In genomic region chr12:8995021-8995775, GRCh38 we compare ENCODE assay signal across 21 cellular contexts. TPM values are rescaled to one million over a fixed set of nuclear protein-coding genes. Genes with fewer than 3 reads are reported as not detected.
DNase-seq lines count a peak whose midpoint lies in the region; ATAC-seq, FAIRE-seq and TF ChIP-seq lines count a peak whose summit lies in the region.
"Had no signal": no experiment of that assay in that cellular context is flagged by ENCODE, and none has a peak within 500 bp of the region (broad histone marks: within the 10 kb centered on the region; RNA-seq: fewer than 3 reads in every experiment).

No MANE protein-coding gene starts in this region.

- no peak for DNase-seq in activated naive CD4-positive, alpha-beta T cell treated with Interleukin-2 at 50 U/mL for 16 hours
- DNase-seq in GM12891 (ENCODE audit: insufficient read length, low spot score) (no peak), H9 (no peak), G401 (ENCODE audit: low spot score) (no peak)
- no peak for DNase-seq in effector memory CD4-positive, alpha-beta T cell
- no peak for DNase-seq in natural killer cell treated with Interleukin-12 subunit alpha and Interleukin-12 subunit beta and Interleukin-15 and Interleukin-18, amount 100 ng/mL, for 72 hours (ENCODE audit: low spot score)
- DNase-seq: DMS 273 treated with DMSO at 0.1 percent for 48 hours, DND-41, Karpas-422, NCI-H1417 treated with DMSO at 0.1 percent for 48 hours, NCI-H2029 treated with DMSO at 0.1 percent for 48 hours, NCI-H2171 treated with DMSO at 0.1 percent for 48 hours, NCI-H446 treated with DMSO at 0.1 percent for 48 hours, NCI-H69 had no signal

- H3K79me2 ChIP-seq in H9 (ENCODE audit: insufficient read depth, low read length), result no peaks in the 10 kb centered on the region

- H2BK15ac ChIP-seq in H9 (ENCODE audit: low read depth, low read length), result no peak overlapping the region

- no peak overlapping the region for H3K14ac ChIP-seq in H9 (ENCODE audit: insufficient read depth, low read length)

- no peak overlapping the region for H4K5ac ChIP-seq in H9 (ENCODE audit: insufficient read length, low read depth, low read length)

- H3K27me3 ChIP-seq in effector memory CD4-positive, alpha-beta T cell (replicated peaks; ENCODE audit: control insufficient read depth, insufficient read depth, low read length, poor library complexity, severe bottlenecking), result no peaks in the 10 kb centered on the region
- H3K27me3 ChIP-seq in H9 (ENCODE audit: insufficient read depth, low read length), result no peaks in the 10 kb centered on the region
- H3K27me3 ChIP-seq: BLaER1 had no signal

- H2BK5ac ChIP-seq in H9 (ENCODE audit: insufficient read length, low read length), result no peak overlapping the region

- H3K9me3 Mint-ChIP-seq in activated naive CD4-positive, alpha-beta T cell treated with anti-CD3 and anti-CD28 coated beads, Interleukin-2, amount 50 U/mL, for 24 hours, result no peaks in the 10 kb centered on the region
- H3K9me3 Mint-ChIP-seq in natural killer cell treated with Interleukin-12 subunit alpha and Interleukin-12 subunit beta and Interleukin-15 and Interleukin-18, amount 100 ng/mL, for 72 hours, result no peaks in the 10 kb centered on the region
- H3K9me3 Mint-ChIP-seq in H9, result no peaks in the 10 kb centered on the region
- H3K9me3 Mint-ChIP-seq: IgD-negative memory B cell had no signal

- H3K36me3 ChIP-seq in effector memory CD4-positive, alpha-beta T cell (ENCODE audit: control insufficient read depth, insufficient read depth, low read length), result peaks cover under 1% of the 10 kb centered on the region
- H3K36me3 ChIP-seq: BLaER1, HAP-1 had no signal

- H2BK20ac ChIP-seq in H9 (ENCODE audit: low read depth, low read length, poor library complexity, severe bottlenecking), result no peak overlapping the region

- H3K4me2 ChIP-seq in H9 (ENCODE audit: insufficient read depth, insufficient read length, low read length), result no peak overlapping the region
- H3K4me2 ChIP-seq: BLaER1 had no signal

- no peak overlapping the region for H3T11ph ChIP-seq in H9 (ENCODE audit: low read length)

- peak overlapping the region; percentile 62 for H3K4me3 Mint-ChIP-seq in activated naive CD4-positive, alpha-beta T cell treated with anti-CD3 and anti-CD28 coated beads, Interleukin-2, amount 50 U/mL, for 24 hours
- peak overlapping the region; percentile 55 for H3K4me3 Mint-ChIP-seq in natural killer cell treated with Interleukin-12 subunit alpha and Interleukin-12 subunit beta and Interleukin-15 and Interleukin-18, amount 100 ng/mL, for 72 hours
- no peak overlapping the region for H3K4me3 Mint-ChIP-seq in H9

- in situ Hi-C loops in G401 (cut with HindIII; ENCODE audit: low sequenced_read_pairs), result no loop called here

- ATAC-seq in natural killer cell treated with Interleukin-12 subunit alpha and Interleukin-12 subunit beta and Interleukin-15 and Interleukin-18, amount 100 ng/mL, for 72 hours, result no peak
- ATAC-seq in HG03039 (IDR thresholded peaks at IDR 0.05; ENCODE audit: unreplicated experiment), result no peak
- ATAC-seq: Panc1 had no signal

- no peak overlapping the region for H2BK12ac ChIP-seq in H9 (ENCODE audit: insufficient read length, low read depth, low read length)

- peaks cover 5% of the 10 kb centered on the region for H3K4me1 ChIP-seq in effector memory CD4-positive, alpha-beta T cell (ENCODE audit: control insufficient read depth, insufficient read depth, low read length, poor library complexity, severe bottlenecking)
- peaks cover 3% of the 10 kb centered on the region; the same call in 1 of the 2 replicates for H3K4me1 ChIP-seq in H9 (ENCODE audit: insufficient read depth, low read length)
- H3K4me1 ChIP-seq: BLaER1, HAP-1 had no signal

- H4K91ac ChIP-seq in H9 (ENCODE audit: insufficient read length, low read depth, low read length), result no peak overlapping the region

- no peak overlapping the region for H4K8ac ChIP-seq in H9 (replicated peaks; ENCODE audit: insufficient read length, low read depth, low read length)

- no peaks in the 10 kb centered on the region for H4K20me1 ChIP-seq in H9 (ENCODE audit: control insufficient read depth, insufficient read depth, insufficient read length)
- H4K20me1 ChIP-seq: BLaER1 had no signal

- H3K4ac ChIP-seq in H9 (ENCODE audit: low read depth, low read length), result no peak overlapping the region

- H3K79me1 ChIP-seq in H9 (ENCODE audit: insufficient read depth, low read depth, low read length, poor library complexity, severe bottlenecking), result no peaks in the 10 kb centered on the region

- no CpG with 5 or more reads among the region's 4 CpGs for WGBS in H9 (ENCODE audit: extremely low coverage, insufficient read length, low lambda C conversion rate)

- peak overlapping the region; percentile 73 for H3K27ac Mint-ChIP-seq in activated naive CD4-positive, alpha-beta T cell treated with anti-CD3 and anti-CD28 coated beads, Interleukin-2, amount 50 U/mL, for 24 hours
- H3K27ac Mint-ChIP-seq in natural killer cell treated with Interleukin-12 subunit alpha and Interleukin-12 subunit beta and Interleukin-15 and Interleukin-18, amount 100 ng/mL, for 72 hours, result peak overlapping the region; percentile 64 to 79
- H3K27ac Mint-ChIP-seq in H9, result no peak overlapping the region

- H3K23me2 ChIP-seq in H9 (ENCODE audit: insufficient read length, low read depth, low read length, poor library complexity, severe bottlenecking), result no peaks in the 10 kb centered on the region

- no peak overlapping the region for H3K18ac ChIP-seq in H9 (ENCODE audit: insufficient read length, low read depth, low read length)

- no peaks in the 10 kb centered on the region for H3K27me3 Mint-ChIP-seq in activated naive CD4-positive, alpha-beta T cell treated with anti-CD3 and anti-CD28 coated beads, Interleukin-2, amount 50 U/mL, for 24 hours
- H3K27me3 Mint-ChIP-seq in natural killer cell treated with Interleukin-12 subunit alpha and Interleukin-12 subunit beta and Interleukin-15 and Interleukin-18, amount 100 ng/mL, for 72 hours, result no peaks in the 10 kb centered on the region
- no peaks in the 10 kb centered on the region for H3K27me3 Mint-ChIP-seq in H9 (ENCODE audit: low read depth)
- H3K27me3 Mint-ChIP-seq: IgD-negative memory B cell had no signal

- no peaks in the 10 kb centered on the region for H3K9me3 ChIP-seq in effector memory CD4-positive, alpha-beta T cell (ENCODE audit: control insufficient read depth, low read length)
- no peaks in the 10 kb centered on the region for H3K9me3 ChIP-seq in H9 (ENCODE audit: control insufficient read depth, low read depth, low read length)
- H3K9me3 ChIP-seq: HAP-1 had no signal

- H3K27ac ChIP-seq in effector memory CD4-positive, alpha-beta T cell (ENCODE audit: insufficient read depth, low read length, poor library complexity, severe bottlenecking), result peak overlapping the region; percentile 30
- H3K27ac ChIP-seq in H9 (ENCODE audit: insufficient read length, low read depth, low read length), result no peak overlapping the region
- H3K27ac ChIP-seq: BLaER1 had no signal

- no peak overlapping the region for H2AK5ac ChIP-seq in H9 (ENCODE audit: insufficient read length, low read length)

- peaks cover 11% of the 10 kb centered on the region for H3K36me3 Mint-ChIP-seq in activated naive CD4-positive, alpha-beta T cell treated with anti-CD3 and anti-CD28 coated beads, Interleukin-2, amount 50 U/mL, for 24 hours
- H3K36me3 Mint-ChIP-seq in natural killer cell treated with Interleukin-12 subunit alpha and Interleukin-12 subunit beta and Interleukin-15 and Interleukin-18, amount 100 ng/mL, for 72 hours, result peaks cover 8% of the 10 kb centered on the region
- peaks cover 0 to 3% (median 0%) of the 10 kb centered on the region in 3 experiments; a peak in 1 of 7 replicates for H3K36me3 Mint-ChIP-seq in H9 (ENCODE audit: insufficient read depth in 1 of 3, low read depth in 3 of 3)

- no peak for TF ChIP-seq POLR2A in GM12891 (IDR thresholded peaks at IDR 0.05; ENCODE audit: low read depth, low read length)

- no peak for TF ChIP-seq CTCF in H9 (conservative IDR thresholded peaks at IDR 0.05)

- H3K4me3 ChIP-seq in effector memory CD4-positive, alpha-beta T cell (ENCODE audit: insufficient read depth, low read depth, low read length, poor library complexity, severe bottlenecking), result peak overlapping the region; percentile 27
- H3K4me3 ChIP-seq: BLaER1, HAP-1 had no signal

- peaks cover 74% of the 10 kb centered on the region for H3K4me1 Mint-ChIP-seq in activated naive CD4-positive, alpha-beta T cell treated with anti-CD3 and anti-CD28 coated beads, Interleukin-2, amount 50 U/mL, for 24 hours
- H3K4me1 Mint-ChIP-seq in natural killer cell treated with Interleukin-12 subunit alpha and Interleukin-12 subunit beta and Interleukin-15 and Interleukin-18, amount 100 ng/mL, for 72 hours (ENCODE audit: low read depth in 2 of 2), result peaks cover 54 to 61% of the 10 kb centered on the region in 2 donors
- H3K4me1 Mint-ChIP-seq in H9, result peaks cover 3% of the 10 kb centered on the region in 2 experiments
- H3K4me1 Mint-ChIP-seq: IgD-negative memory B cell had no signal

- peak; percentile 38 for FAIRE-seq in GM12891 (lab: Jason Lieb, UNC)
- FAIRE-seq: G401.6 had no signal

- no peak overlapping the region for H2BK120ac ChIP-seq in H9 (ENCODE audit: low read depth, low read length, poor library complexity, severe bottlenecking)

- no peak overlapping the region for H2AFZ ChIP-seq in H9 (ENCODE audit: low read length)

- no peak overlapping the region for H3K23ac ChIP-seq in H9 (ENCODE audit: insufficient read length, low read depth, low read length)

- no peak overlapping the region for H3K9ac ChIP-seq in H9 (ENCODE audit: extremely low read depth, insufficient read length, low read length)
- H3K9ac ChIP-seq: BLaER1 had no signal

- H3K56ac ChIP-seq in H9 (ENCODE audit: insufficient read length, low read depth, low read length), result no peak overlapping the region

TF ChIP-seq in GM12891, 5 proteins besides CTCF, POLR2A, EP300 and RAD21:
- TF ChIP-seq TAF1 (IDR thresholded peaks at IDR 0.05; ENCODE audit: low read depth, low read length) (no peak), PAX5 (IDR thresholded peaks at IDR 0.05; ENCODE audit: insufficient read depth, low read length, severe bottlenecking) (no peak), POLR2AphosphoS5 (IDR thresholded peaks at IDR 0.05; ENCODE audit: low read depth, low read length) (no peak), POU2F2 (IDR thresholded peaks at IDR 0.05; ENCODE audit: low read depth, low read length) (no peak), SPI1 (IDR thresholded peaks at IDR 0.05; ENCODE audit: low read depth, low read length) (no peak)

RNA-seq across cellular contexts. Expression of gene KLRG1, which starts 5.9 kb away (rescaled TPM):
- polyA plus RNA-seq in GM12891 (2012; ENCODE audit: low read depth, missing spikeins), result 1.5 TPM
- 10 to 100 TPM in 1 of 2 donors, 1 to 10 TPM in 1; 6.7 to 23.2 TPM for total RNA-seq in natural killer cell treated with Interleukin-12 subunit alpha and Interleukin-12 subunit beta and Interleukin-15 and Interleukin-18, amount 100 ng/mL, for 72 hours
- 2.1 and 2.5 TPM in 2 replicates for total RNA-seq in H9 (2021)
- 4.5 and 8.2 TPM in 2 replicates for total RNA-seq in G401 (2014; rRNA removed; shearing (Covaris generic))

RNA-seq across cellular contexts. Expression of gene M6PR, which starts 45.8 kb away (rescaled TPM):
- 103 TPM for polyA plus RNA-seq in GM12891 (2012; ENCODE audit: low read depth, missing spikeins)
- total RNA-seq in natural killer cell treated with Interleukin-12 subunit alpha and Interleukin-12 subunit beta and Interleukin-15 and Interleukin-18, amount 100 ng/mL, for 72 hours, result 100 to 1,000 TPM; 213 to 346 TPM
- total RNA-seq in H9 (2021), result 153 and 163 TPM in 2 replicates
- total RNA-seq in G401 (2014; rRNA removed; shearing (Covaris generic)), result 292 and 302 TPM in 2 replicates

Comparison
In these comparisons a context has a peak if more than half of its experiments do, and no peak if none do; other contexts are left out.
1. H3K27ac Mint-ChIP-seq: peak in activated naive CD4-positive, alpha-beta T cell treated with anti-CD3 and anti-CD28 coated beads, Interleukin-2, amount 50 U/mL, for 24 hours (single experiment) and natural killer cell treated with Interleukin-12 subunit alpha and Interleukin-12 subunit beta and Interleukin-15 and Interleukin-18, amount 100 ng/mL, for 72 hours (2 of 2); none in H9 (0 of 3).
2. H3K4me3 Mint-ChIP-seq: peak in activated naive CD4-positive, alpha-beta T cell treated with anti-CD3 and anti-CD28 coated beads, Interleukin-2, amount 50 U/mL, for 24 hours (single experiment) and natural killer cell treated with Interleukin-12 subunit alpha and Interleukin-12 subunit beta and Interleukin-15 and Interleukin-18, amount 100 ng/mL, for 72 hours (single experiment); none in H9 (0 of 2).